Comparison of ENCODE assay signal across 14 cellular contexts in genomic region chr2:113075030-113075429, GRCh38. TPM values are rescaled to one million over a fixed set of nuclear protein-coding genes. Genes with fewer than 3 reads are reported as not detected.
A peak's percentile ranks its signal among the peaks of the same experiment; 100 is the strongest.
DNase-seq lines count a peak whose midpoint lies in the region; ATAC-seq, FAIRE-seq and TF ChIP-seq lines count a peak whose summit lies in the region.
"Had no signal": no experiment of that assay in that cellular context is flagged by ENCODE, and none has a peak within 500 bp of the region (broad histone marks: within the 10 kb centered on the region; RNA-seq: fewer than 3 reads in every experiment).

No MANE protein-coding gene starts in this region.

- intact Hi-C loops in lower lobe of right lung (cut with DNase I) = no loop called here

- H3K27ac Mint-ChIP-seq in activated T-cell treated with anti-CD3 and anti-CD28 coated beads, Interleukin-2, amount 50 U/mL, for 72 hours = no peak overlapping the region
- H3K27ac Mint-ChIP-seq in activated CD8-positive, alpha-beta T cell treated with anti-CD3 and anti-CD28 coated beads, Interleukin-2, amount 10 ng/mL, durations not matched to agents 7 days and 5 days = peak overlapping the region; percentile 76

- H3K4me1 Mint-ChIP-seq in activated T-cell treated with anti-CD3 and anti-CD28 coated beads, Interleukin-2, amount 50 U/mL, for 72 hours (ENCODE audit: low read depth) = peaks cover 9% of the 10 kb centered on the region
- H3K4me1 Mint-ChIP-seq in activated CD8-positive, alpha-beta T cell treated with anti-CD3 and anti-CD28 coated beads, Interleukin-2, amount 10 ng/mL, durations not matched to agents 7 days and 5 days (ENCODE audit: low read depth) = peaks cover 30% of the 10 kb centered on the region

- H3K27ac ChIP-seq in lower lobe of right lung = no peak overlapping the region
- H3K27ac ChIP-seq: Peyer's patch had no signal

- H3K36me3 Mint-ChIP-seq in activated T-cell treated with anti-CD3 and anti-CD28 coated beads, Interleukin-2, amount 50 U/mL, for 72 hours (ENCODE audit: insufficient read depth in 2 of 2) = no peaks in the 10 kb centered on the region
- no peaks in the 10 kb centered on the region for H3K36me3 Mint-ChIP-seq in activated CD8-positive, alpha-beta T cell treated with anti-CD3 and anti-CD28 coated beads, Interleukin-2, amount 10 ng/mL, durations not matched to agents 7 days and 5 days (ENCODE audit: low read depth)

- no peak for TF ChIP-seq CTCF in lower lobe of right lung (IDR thresholded peaks at IDR 0.05)

- peak; percentile 41 to 50 for ATAC-seq in activated T-cell treated with anti-CD3 and anti-CD28 coated beads, Interleukin-2, amount 50 U/mL, for 72 hours (replicated peaks in 1 of 2)
- peak; percentile 97 for ATAC-seq in activated CD8-positive, alpha-beta T cell treated with anti-CD3 and anti-CD28 coated beads, Interleukin-2, amount 10 ng/mL, durations not matched to agents 7 days and 5 days
- peak; percentile 60 for ATAC-seq in stimulated activated naive CD8-positive, alpha-beta T cell treated with anti-CD3 and anti-CD28 coated beads, Interleukin-15, Interleukin-2, amounts not matched to agents 100 U/mL and 50 U/mL, for 24 hours
- ATAC-seq in lower lobe of right lung = no peak

- no peaks in the 10 kb centered on the region for H3K27me3 ChIP-seq in lower lobe of right lung (ENCODE audit: low read depth)
- H3K27me3 ChIP-seq: Peyer's patch had no signal

- FAIRE-seq in GM12892 (lab: Jason Lieb, UNC) = peak; percentile 9

- no peaks in the 10 kb centered on the region for H3K36me3 ChIP-seq in lower lobe of right lung
- H3K36me3 ChIP-seq: Peyer's patch had no signal

- H3K4me3 ChIP-seq in lower lobe of right lung = no peak overlapping the region
- H3K4me3 ChIP-seq: Peyer's patch had no signal

- TF ChIP-seq POLR2A in GM12892 (IDR thresholded peaks at IDR 0.05; ENCODE audit: low read depth, low read length) = no peak

- H3K9me3 ChIP-seq in lower lobe of right lung = no peaks in the 10 kb centered on the region
- H3K9me3 ChIP-seq: Peyer's patch had no signal

- DNase-seq in activated T-cell treated with anti-CD3 and anti-CD28 coated beads, Interleukin-2, amount 50 U/mL, for 72 hours = peak in 1 of 2 donors; percentile 6
- DNase-seq in activated T-cell treated with anti-CD3 and anti-CD28 coated beads for 4 hours = no peak
- DNase-seq in GM12892 (ENCODE audit: insufficient read length) = no peak
- peak; percentile 71 for DNase-seq in activated CD8-positive, alpha-beta T cell treated with anti-CD3 and anti-CD28 coated beads, Interleukin-2, amount 10 ng/mL, durations not matched to agents 7 days and 5 days
- DNase-seq in stimulated activated naive CD8-positive, alpha-beta T cell treated with anti-CD3 and anti-CD28 coated beads, Interleukin-15, Interleukin-2, amounts not matched to agents 100 U/mL and 50 U/mL, for 24 hours = no peak
- DNase-seq in kidney tubule cell (ENCODE audit: low spot score) = no peak
- DNase-seq in lower lobe of right lung = no peak
- DNase-seq: ACHN, H9, MM.1S, NCI-H1092 treated with DMSO at 0.1 percent for 48 hours, NCI-H524 treated with DMSO at 0.1 percent for 48 hours, Peyer's patch, Right ventricle myocardium superior had no signal

- POLR2A ChIA-PET in activated CD8-positive, alpha-beta T cell treated with anti-CD3 and anti-CD28 coated beads, Interleukin-2, amount 10 ng/mL, durations not matched to agents 7 days and 5 days (lab: Charles Lee) = interaction anchor here (1.3 kb wide), 1 partner anchor 99 kb away, joined by 3 read pairs; the partner anchor contains the start of gene PSD4

- CTCF ChIA-PET in activated CD8-positive, alpha-beta T cell treated with anti-CD3 and anti-CD28 coated beads, Interleukin-2, amount 10 ng/mL, durations not matched to agents 7 days and 5 days (lab: Charles Lee) = interaction anchor here (1.5 to 12.0 kb wide), 10 partner anchors 10 to 315 kb away, joined by 3 to 215 read pairs (median 5); no protein-coding TSS in a partner anchor

- H3K27me3 Mint-ChIP-seq in activated T-cell treated with anti-CD3 and anti-CD28 coated beads, Interleukin-2, amount 50 U/mL, for 72 hours (ENCODE audit: low read depth) = peaks cover 1% of the 10 kb centered on the region
- H3K27me3 Mint-ChIP-seq in activated CD8-positive, alpha-beta T cell treated with anti-CD3 and anti-CD28 coated beads, Interleukin-2, amount 10 ng/mL, durations not matched to agents 7 days and 5 days (ENCODE audit: low read depth) = peaks cover under 1% of the 10 kb centered on the region

- no peaks in the 10 kb centered on the region for H3K4me1 ChIP-seq in lower lobe of right lung
- H3K4me1 ChIP-seq: Peyer's patch had no signal

- no peak overlapping the region for H3K4me3 Mint-ChIP-seq in activated T-cell treated with anti-CD3 and anti-CD28 coated beads, Interleukin-2, amount 50 U/mL, for 72 hours
- H3K4me3 Mint-ChIP-seq in activated CD8-positive, alpha-beta T cell treated with anti-CD3 and anti-CD28 coated beads, Interleukin-2, amount 10 ng/mL, durations not matched to agents 7 days and 5 days = no peak overlapping the region
- H3K4me3 Mint-ChIP-seq: H9 had no signal

- H3K9me3 Mint-ChIP-seq in activated T-cell treated with anti-CD3 and anti-CD28 coated beads, Interleukin-2, amount 50 U/mL, for 72 hours = no peaks in the 10 kb centered on the region
- H3K9me3 Mint-ChIP-seq in activated CD8-positive, alpha-beta T cell treated with anti-CD3 and anti-CD28 coated beads, Interleukin-2, amount 10 ng/mL, durations not matched to agents 7 days and 5 days (ENCODE audit: insufficient read depth) = no peaks in the 10 kb centered on the region

RNA-seq across cellular contexts. Expression of gene IL1F10, which starts 7.3 kb away (rescaled TPM):
- not detected for total RNA-seq in activated T-cell treated with anti-CD3 and anti-CD28 coated beads, Interleukin-2, amount 50 U/mL, for 72 hours
- polyA plus RNA-seq in GM12892 (2012; ENCODE audit: missing spikeins) = not detected
- not detected for total RNA-seq in activated CD8-positive, alpha-beta T cell treated with anti-CD3 and anti-CD28 coated beads, Interleukin-2, amount 10 ng/mL, durations not matched to agents 7 days and 5 days
- not detected for total RNA-seq in lower lobe of right lung
- total RNA-seq: H9, Peyer's patch, Right ventricle myocardium superior had no signal

RNA-seq across cellular contexts. Expression of gene IL36RN, which starts 16.0 kb away (rescaled TPM):
- total RNA-seq in activated T-cell treated with anti-CD3 and anti-CD28 coated beads, Interleukin-2, amount 50 U/mL, for 72 hours = not detected
- not detected for polyA plus RNA-seq in GM12892 (2012; ENCODE audit: missing spikeins)
- total RNA-seq in activated CD8-positive, alpha-beta T cell treated with anti-CD3 and anti-CD28 coated beads, Interleukin-2, amount 10 ng/mL, durations not matched to agents 7 days and 5 days = not detected
- not detected for total RNA-seq in lower lobe of right lung
- total RNA-seq: H9, Peyer's patch, Right ventricle myocardium superior had no signal

RNA-seq across cellular contexts. Expression of gene IL36B, which starts 22.4 kb away (rescaled TPM):
- not detected for total RNA-seq in activated T-cell treated with anti-CD3 and anti-CD28 coated beads, Interleukin-2, amount 50 U/mL, for 72 hours
- polyA plus RNA-seq in GM12892 (2012; ENCODE audit: missing spikeins) = not detected
- not detected for total RNA-seq in activated CD8-positive, alpha-beta T cell treated with anti-CD3 and anti-CD28 coated beads, Interleukin-2, amount 10 ng/mL, durations not matched to agents 7 days and 5 days
- not detected for total RNA-seq in lower lobe of right lung
- total RNA-seq: H9, Peyer's patch, Right ventricle myocardium superior had no signal

RNA-seq across cellular contexts. Expression of gene IL1RN, which starts 52.4 kb away (rescaled TPM):
- 10 to 100 TPM; 18.5 to 44.3 TPM for total RNA-seq in activated T-cell treated with anti-CD3 and anti-CD28 coated beads, Interleukin-2, amount 50 U/mL, for 72 hours
- polyA plus RNA-seq in GM12892 (2012; ENCODE audit: missing spikeins) = not detected
- total RNA-seq in activated CD8-positive, alpha-beta T cell treated with anti-CD3 and anti-CD28 coated beads, Interleukin-2, amount 10 ng/mL, durations not matched to agents 7 days and 5 days = under 1 TPM in 1 of 2 experiments, not detected in 1; 0.31 TPM
- total RNA-seq in lower lobe of right lung = 20.1 TPM
- total RNA-seq: H9 had no signal

Comparison
In these comparisons a context has a peak if more than half of its experiments do, and no peak if none do; other contexts are left out.
1. ATAC-seq: peak in activated T-cell treated with anti-CD3 and anti-CD28 coated beads, Interleukin-2, amount 50 U/mL, for 72 hours (2 of 2), activated CD8-positive, alpha-beta T cell treated with anti-CD3 and anti-CD28 coated beads, Interleukin-2, amount 10 ng/mL, durations not matched to agents 7 days and 5 days (single experiment) and stimulated activated naive CD8-positive, alpha-beta T cell treated with anti-CD3 and anti-CD28 coated beads, Interleukin-15, Interleukin-2, amounts not matched to agents 100 U/mL and 50 U/mL, for 24 hours (single experiment); none in lower lobe of right lung (0 of 2).